11 cellular contexts compared by ENCODE assay signal in the genomic region with DNA sequence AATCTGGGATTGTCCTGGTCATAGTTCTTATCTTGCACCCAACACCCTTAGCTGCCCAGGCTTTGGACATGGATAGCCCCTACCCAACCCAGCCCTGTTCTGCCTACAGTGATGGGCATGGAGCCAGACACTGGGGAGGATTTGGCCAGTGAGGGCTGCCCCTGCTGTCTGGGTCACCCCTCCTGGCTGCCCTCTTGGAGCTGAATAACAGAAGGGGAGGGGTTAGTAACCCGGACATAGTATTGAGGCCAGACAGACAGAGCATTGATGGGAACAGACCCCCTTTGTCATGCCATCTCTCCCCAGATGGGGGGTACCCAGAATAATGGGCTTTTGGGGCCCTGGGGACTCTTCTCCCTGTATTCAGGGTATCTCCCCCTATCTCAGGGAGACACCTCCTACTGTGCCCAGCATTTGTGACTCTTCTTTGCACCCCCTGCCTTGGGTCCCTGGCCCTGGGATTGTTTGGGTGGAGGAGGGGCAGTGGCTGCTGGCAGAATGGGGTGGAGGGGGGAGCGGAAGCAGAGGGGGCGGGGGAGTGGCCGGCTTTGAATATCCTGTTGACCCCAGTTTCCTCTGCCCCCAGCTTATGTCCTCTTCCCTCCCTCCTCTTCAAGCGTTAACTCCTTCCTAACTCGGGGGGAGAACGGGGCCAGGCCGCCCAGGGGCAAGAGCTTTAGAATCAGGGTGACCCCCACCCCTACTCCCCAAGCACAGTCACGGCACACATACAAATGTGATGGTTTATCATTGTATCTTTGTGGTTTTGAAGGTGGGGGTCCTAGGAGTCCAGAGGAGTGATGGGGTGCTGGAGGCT. TPM values are rescaled to one million over a fixed set of nuclear protein-coding genes. Genes with fewer than 3 reads are reported as not detected.
DNase-seq lines count a peak whose midpoint lies in the region; ATAC-seq lines count a peak whose summit lies in the region.
"Had no signal": no experiment of that assay in that cellular context is flagged by ENCODE, and none has a peak within 500 bp of the region (broad histone marks: within the 10 kb centered on the region; RNA-seq: fewer than 3 reads in every experiment).

No MANE protein-coding gene starts in this region.

- H3K4me3 Mint-ChIP-seq in activated CD8-positive, alpha-beta T cell treated with anti-CD3 and anti-CD28 coated beads, Interleukin-2, amount 10 ng/mL, durations not matched to agents 7 days and 5 days: peak overlapping the region; percentile 25
- H3K4me3 Mint-ChIP-seq: T-helper 1 cell treated with Interleukin-12 subunit alpha and Interleukin-12 subunit beta and Interleukin-4 antibody, amounts not matched to agents 30 μg/mL and 1 μg/mL, for 36 hours had no signal

- H3K36me3 Mint-ChIP-seq in activated CD8-positive, alpha-beta T cell treated with anti-CD3 and anti-CD28 coated beads, Interleukin-2, amount 10 ng/mL, durations not matched to agents 7 days and 5 days (ENCODE audit: low read depth): peaks cover 54% of the 10 kb centered on the region

- CTCF ChIA-PET in activated CD8-positive, alpha-beta T cell treated with anti-CD3 and anti-CD28 coated beads, Interleukin-2, amount 10 ng/mL, durations not matched to agents 7 days and 5 days (lab: Charles Lee): interaction anchor here (1.0 to 9.6 kb wide), 6 partner anchors 8 to 43 kb away, joined by 3 to 304 read pairs (median 5); a partner anchor contains a TSS

- H3K9ac ChIP-seq in iPS-20b (ENCODE audit: low read depth, low read length) (peak overlapping the region; percentile 47; the same call in 1 of the 2 replicates), rectal smooth muscle tissue (ENCODE audit: low read length) (no peak overlapping the region)
- H3K9ac ChIP-seq: KMS-11 had no signal

- H3K4me1 Mint-ChIP-seq in activated CD8-positive, alpha-beta T cell treated with anti-CD3 and anti-CD28 coated beads, Interleukin-2, amount 10 ng/mL, durations not matched to agents 7 days and 5 days (ENCODE audit: low read depth): peaks cover 93% of the 10 kb centered on the region

- H3K27me3 ChIP-seq in H7 (ENCODE audit: control insufficient read depth, insufficient read depth, low read length) (peaks cover 32% of the 10 kb centered on the region; the same call in 1 of the 2 replicates), iPS-20b (ENCODE audit: insufficient read depth, low read length) (peaks cover 72% of the 10 kb centered on the region), rectal smooth muscle tissue (ENCODE audit: control insufficient read depth, insufficient read depth, low read length) (no peaks in the 10 kb centered on the region)

- no peaks in the 10 kb centered on the region for H3K9me3 Mint-ChIP-seq in activated CD8-positive, alpha-beta T cell treated with anti-CD3 and anti-CD28 coated beads, Interleukin-2, amount 10 ng/mL, durations not matched to agents 7 days and 5 days (ENCODE audit: insufficient read depth)
- H3K9me3 Mint-ChIP-seq: T-helper 1 cell treated with Interleukin-12 subunit alpha and Interleukin-12 subunit beta and Interleukin-4 antibody, amounts not matched to agents 30 μg/mL and 1 μg/mL, for 36 hours had no signal

- H3K27ac ChIP-seq in iPS-20b (ENCODE audit: low read length) (no peak overlapping the region), rectal smooth muscle tissue (ENCODE audit: low read depth, low read length) (peak overlapping the region; percentile 60)
- H3K27ac ChIP-seq: KMS-11 had no signal

- no peaks in the 10 kb centered on the region for H3K9me3 ChIP-seq in iPS-20b (ENCODE audit: insufficient read depth, low read depth, low read length)

- H3K27ac Mint-ChIP-seq in activated CD8-positive, alpha-beta T cell treated with anti-CD3 and anti-CD28 coated beads, Interleukin-2, amount 10 ng/mL, durations not matched to agents 7 days and 5 days: peak overlapping the region; percentile 83

- POLR2A ChIA-PET in activated CD8-positive, alpha-beta T cell treated with anti-CD3 and anti-CD28 coated beads, Interleukin-2, amount 10 ng/mL, durations not matched to agents 7 days and 5 days (lab: Charles Lee): interaction anchor here (0.9 to 1.6 kb wide), 2 partner anchors 25 to 26 kb away, joined by 3 to 4 read pairs; no protein-coding TSS in a partner anchor

- DNase-seq in H7 (peak; percentile 77), NCI-H345 (lab: John Stamatoyannopoulos, UW) (no peak), superior temporal gyrus (ENCODE audit: extremely low spot score) (no peak), SW 1271 (lab: John Stamatoyannopoulos, UW) (no peak), iPS-NIHi11 (ENCODE audit: low spot score) (no peak)
- no peak for DNase-seq in activated CD8-positive, alpha-beta T cell treated with anti-CD3 and anti-CD28 coated beads, Interleukin-2, amount 10 ng/mL, durations not matched to agents 7 days and 5 days
- DNase-seq: cortex of kidney had no signal

- H3K36me3 ChIP-seq in H7 (replicated peaks; ENCODE audit: control insufficient read depth, insufficient read depth, low read length) (peaks cover 6% of the 10 kb centered on the region), iPS-20b (ENCODE audit: insufficient read depth, low read depth, low read length) (peaks cover 13% of the 10 kb centered on the region), rectal smooth muscle tissue (ENCODE audit: control insufficient read depth, insufficient read depth, low read length) (peaks cover 19% of the 10 kb centered on the region)

- H3K27me3 Mint-ChIP-seq in activated CD8-positive, alpha-beta T cell treated with anti-CD3 and anti-CD28 coated beads, Interleukin-2, amount 10 ng/mL, durations not matched to agents 7 days and 5 days (ENCODE audit: low read depth): no peaks in the 10 kb centered on the region

- H3K4me3 ChIP-seq in H7 (ENCODE audit: insufficient read depth, low read depth, low read length) (no peak overlapping the region; the same call in 1 of the 2 replicates), iPS-20b (ENCODE audit: low read length) (peak overlapping the region; percentile 49; the same call in 1 of the 2 replicates), rectal smooth muscle tissue (ENCODE audit: low read length) (peak overlapping the region; percentile 51)

- no peak for ATAC-seq in activated CD8-positive, alpha-beta T cell treated with anti-CD3 and anti-CD28 coated beads, Interleukin-2, amount 10 ng/mL, durations not matched to agents 7 days and 5 days

- H3K4me1 ChIP-seq in iPS-20b (ENCODE audit: insufficient read depth, low read length): peaks cover 51% of the 10 kb centered on the region
- H3K4me1 ChIP-seq in rectal smooth muscle tissue (ENCODE audit: control insufficient read depth, insufficient read depth, low read length): peaks cover 52% of the 10 kb centered on the region

RNA-seq across cellular contexts. Expression of a gene that starts 17.0 kb away (rescaled TPM):
- total RNA-seq in H7 (2014; rRNA removed; shearing (Covaris generic)): 0.38 and 1.2 TPM in 2 replicates
- under 1 TPM in 1 of 2 experiments, not detected in 1; 0.29 TPM for total RNA-seq in activated CD8-positive, alpha-beta T cell treated with anti-CD3 and anti-CD28 coated beads, Interleukin-2, amount 10 ng/mL, durations not matched to agents 7 days and 5 days

RNA-seq across cellular contexts. Expression of a gene that starts 38.5 kb away (rescaled TPM):
- 19.3 and 22.1 TPM in 2 replicates for total RNA-seq in H7 (2014; rRNA removed; shearing (Covaris generic))
- total RNA-seq in activated CD8-positive, alpha-beta T cell treated with anti-CD3 and anti-CD28 coated beads, Interleukin-2, amount 10 ng/mL, durations not matched to agents 7 days and 5 days: 10 to 100 TPM; 61.1 to 63.2 TPM

RNA-seq across cellular contexts. Expression of a gene that starts 59.8 kb away (rescaled TPM):
- 80.8 and 83.6 TPM in 2 replicates for total RNA-seq in H7 (2014; rRNA removed; shearing (Covaris generic))
- 100 to 1,000 TPM; 103 to 110 TPM for total RNA-seq in activated CD8-positive, alpha-beta T cell treated with anti-CD3 and anti-CD28 coated beads, Interleukin-2, amount 10 ng/mL, durations not matched to agents 7 days and 5 days
